ENCODE assay signal across 1 cellular context in the genomic region with DNA sequence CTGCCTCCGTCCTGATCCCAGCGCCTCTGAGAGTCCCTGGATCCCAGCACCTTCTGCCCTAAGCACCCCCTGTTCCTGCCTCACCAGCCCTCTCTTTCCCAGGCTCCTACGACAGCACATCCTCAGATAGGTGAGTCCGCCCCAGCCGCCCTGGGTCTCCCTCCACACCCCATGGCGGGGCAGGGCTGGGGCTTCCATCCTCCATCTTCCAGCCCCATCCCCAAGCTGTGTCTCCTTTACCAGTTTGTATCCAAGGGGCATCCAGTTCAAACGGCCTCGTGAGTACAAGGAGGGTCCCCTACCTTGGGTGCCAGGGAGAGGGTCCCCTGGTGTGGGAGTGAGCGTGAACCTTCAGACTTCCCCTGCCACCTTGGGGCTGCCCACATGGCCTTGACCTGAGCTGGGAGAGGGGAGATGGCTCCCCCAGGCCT.
TF ChIP-seq lines count a peak whose summit lies in the region.

No MANE protein-coding gene starts in this region.

TF ChIP-seq in GM12878, 131 proteins besides CTCF, POLR2A, EP300 and RAD21:
- TF ChIP-seq, protein P1, sequence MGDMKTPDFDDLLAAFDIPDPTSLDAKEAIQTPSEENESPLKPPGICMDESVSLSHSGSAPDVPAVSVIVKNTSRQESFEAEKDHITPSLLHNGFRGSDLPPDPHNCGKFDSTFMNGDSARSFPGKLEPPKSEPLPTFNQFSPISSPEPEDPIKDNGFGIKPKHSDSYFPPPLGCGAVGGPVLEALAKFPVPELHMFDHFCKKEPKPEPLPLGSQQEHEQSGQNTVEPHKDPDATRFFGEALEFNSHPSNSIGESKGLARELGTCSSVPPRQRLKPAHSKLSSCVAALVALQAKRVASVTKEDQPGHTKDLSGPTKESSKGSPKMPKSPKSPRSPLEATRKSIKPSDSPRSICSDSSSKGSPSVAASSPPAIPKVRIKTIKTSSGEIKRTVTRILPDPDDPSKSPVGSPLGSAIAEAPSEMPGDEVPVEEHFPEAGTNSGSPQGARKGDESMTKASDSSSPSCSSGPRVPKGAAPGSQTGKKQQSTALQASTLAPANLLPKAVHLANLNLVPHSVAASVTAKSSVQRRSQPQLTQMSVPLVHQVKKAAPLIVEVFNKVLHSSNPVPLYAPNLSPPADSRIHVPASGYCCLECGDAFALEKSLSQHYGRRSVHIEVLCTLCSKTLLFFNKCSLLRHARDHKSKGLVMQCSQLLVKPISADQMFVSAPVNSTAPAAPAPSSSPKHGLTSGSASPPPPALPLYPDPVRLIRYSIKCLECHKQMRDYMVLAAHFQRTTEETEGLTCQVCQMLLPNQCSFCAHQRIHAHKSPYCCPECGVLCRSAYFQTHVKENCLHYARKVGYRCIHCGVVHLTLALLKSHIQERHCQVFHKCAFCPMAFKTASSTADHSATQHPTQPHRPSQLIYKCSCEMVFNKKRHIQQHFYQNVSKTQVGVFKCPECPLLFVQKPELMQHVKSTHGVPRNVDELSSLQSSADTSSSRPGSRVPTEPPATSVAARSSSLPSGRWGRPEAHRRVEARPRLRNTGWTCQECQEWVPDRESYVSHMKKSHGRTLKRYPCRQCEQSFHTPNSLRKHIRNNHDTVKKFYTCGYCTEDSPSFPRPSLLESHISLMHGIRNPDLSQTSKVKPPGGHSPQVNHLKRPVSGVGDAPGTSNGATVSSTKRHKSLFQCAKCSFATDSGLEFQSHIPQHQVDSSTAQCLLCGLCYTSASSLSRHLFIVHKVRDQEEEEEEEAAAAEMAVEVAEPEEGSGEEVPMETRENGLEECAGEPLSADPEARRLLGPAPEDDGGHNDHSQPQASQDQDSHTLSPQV (IDR thresholded peaks at IDR 0.05), result no peak
- no peak for TF ChIP-seq SIN3A (IDR thresholded peaks at IDR 0.05; ENCODE audit: low read depth, low read length)
- TF ChIP-seq TCF7 (IDR thresholded peaks at IDR 0.05; ENCODE audit: borderline replicate concordance), result no peak
- TF ChIP-seq, protein P2, sequence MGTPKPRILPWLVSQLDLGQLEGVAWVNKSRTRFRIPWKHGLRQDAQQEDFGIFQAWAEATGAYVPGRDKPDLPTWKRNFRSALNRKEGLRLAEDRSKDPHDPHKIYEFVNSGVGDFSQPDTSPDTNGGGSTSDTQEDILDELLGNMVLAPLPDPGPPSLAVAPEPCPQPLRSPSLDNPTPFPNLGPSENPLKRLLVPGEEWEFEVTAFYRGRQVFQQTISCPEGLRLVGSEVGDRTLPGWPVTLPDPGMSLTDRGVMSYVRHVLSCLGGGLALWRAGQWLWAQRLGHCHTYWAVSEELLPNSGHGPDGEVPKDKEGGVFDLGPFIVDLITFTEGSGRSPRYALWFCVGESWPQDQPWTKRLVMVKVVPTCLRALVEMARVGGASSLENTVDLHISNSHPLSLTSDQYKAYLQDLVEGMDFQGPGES (IDR thresholded peaks at IDR 0.05), result no peak
